30 cellular contexts compared by ENCODE assay signal in genomic region chr20:2420510-2420909, GRCh38. TPM values are rescaled to one million over a fixed set of nuclear protein-coding genes. Genes with fewer than 3 reads are reported as not detected.
"Had no signal": no experiment of that assay in that cellular context is flagged by ENCODE, and none has a peak within 500 bp of the region (broad histone marks: within the 10 kb centered on the region; RNA-seq: fewer than 3 reads in every experiment).

No MANE protein-coding gene starts in this region.

- H3K4me3 ChIP-seq: colonic mucosa, esophagus squamous epithelium, gastrocnemius medialis, heart right ventricle, left lung, lower lobe of right lung had no signal

- H3K27ac ChIP-seq: colonic mucosa, epithelial cell of prostate, esophagus squamous epithelium, gastrocnemius medialis, heart right ventricle, left lung, lower lobe of right lung had no signal

- H3K9me3 ChIP-seq: colonic mucosa, esophagus squamous epithelium, gastrocnemius medialis, lower lobe of right lung had no signal

- ATAC-seq: effector memory CD8-positive, alpha-beta T cell; esophagus mucosa; gastrocnemius medialis; heart right ventricle; left cardiac atrium; left lung; left ventricle myocardium superior; lower lobe of right lung; naive thymus-derived CD4-positive, alpha-beta T cell had no signal

- H3K4me1 ChIP-seq: colonic mucosa, esophagus squamous epithelium, gastrocnemius medialis, heart right ventricle, left lung, lower lobe of right lung had no signal

- DNase-seq: colonic mucosa; cortex of kidney; effector CD8-positive, alpha-beta T cell; effector memory CD8-positive, alpha-beta T cell; endodermal cell; erythroblast; esophagus squamous epithelium; foreskin melanocyte; gastrocnemius medialis; glutamatergic neuron; heart right ventricle; hippocampal formation; left cardiac atrium; left lung; left ventricle myocardium superior; lower lobe of right lung; mammary epithelial cell; mesendoderm; midbrain; naive thymus-derived CD4-positive, alpha-beta T cell had no signal

- FAIRE-seq: endometrium, islet of Langerhans, keratinocyte had no signal

- H3K27me3 ChIP-seq: colonic mucosa, gastrocnemius medialis had no signal

- H3K36me3 ChIP-seq: colonic mucosa, esophagus squamous epithelium, gastrocnemius medialis, heart right ventricle, left lung, lower lobe of right lung had no signal

RNA-seq across cellular contexts. Expression of gene TGM6, which starts 39.8 kb away (rescaled TPM):
- total RNA-seq: colonic mucosa; dermis microvascular lymphatic vessel endothelial cell; endodermal cell; esophagus mucosa; esophagus squamous epithelium; gastrocnemius medialis; glomerular endothelial cell; heart right ventricle; kidney epithelial cell; left cardiac atrium; left lung; left ventricle myocardium superior; lower lobe of right lung; mammary epithelial cell; mononuclear cell; mucosa of gallbladder; naive thymus-derived CD4-positive, alpha-beta T cell had no signal
- polyA plus RNA-seq: heart right ventricle; keratinocyte; mammary epithelial cell; naive thymus-derived CD4-positive, alpha-beta T cell had no signal
